In the genomic region with DNA sequence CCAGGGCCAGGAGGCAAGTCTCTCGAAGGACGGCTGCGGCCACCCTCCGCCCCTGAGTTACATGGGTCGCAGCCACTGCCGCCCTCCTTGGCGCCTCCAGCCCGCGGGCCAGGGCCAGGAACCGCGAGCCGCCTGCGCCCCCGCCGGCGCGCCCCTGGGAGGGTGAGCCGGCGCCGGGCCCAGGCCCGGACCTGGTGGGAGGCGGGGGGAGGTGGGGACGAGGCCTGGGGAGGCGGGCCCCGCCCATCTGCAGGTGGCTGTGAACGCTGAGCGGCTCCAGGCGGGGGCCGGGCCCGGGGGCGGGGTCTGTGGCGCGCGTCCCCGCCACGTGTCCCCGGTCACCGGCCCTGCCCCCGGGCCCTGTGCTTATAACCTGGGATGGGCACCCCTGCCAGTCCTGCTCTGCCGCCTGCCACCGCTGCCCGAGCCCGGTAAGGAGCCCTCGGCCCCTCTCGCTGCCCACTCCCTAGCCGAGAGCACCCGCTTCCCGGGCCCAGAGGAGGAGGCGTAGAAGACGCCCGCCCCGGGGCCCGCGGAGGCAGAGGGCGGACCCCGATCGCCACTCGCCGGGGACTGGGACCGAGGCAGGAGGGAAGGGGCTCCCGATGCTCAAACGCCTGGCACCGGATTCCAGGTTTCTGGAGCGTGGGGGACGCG, we compare ENCODE assay signal across 8 cellular contexts. TPM values are rescaled to one million over a fixed set of nuclear protein-coding genes. Genes with fewer than 3 reads are reported as not detected.
A peak's percentile ranks its signal among the peaks of the same experiment; 100 is the strongest.
DNase-seq lines count a peak whose midpoint lies in the region; ATAC-seq, FAIRE-seq and TF ChIP-seq lines count a peak whose summit lies in the region.

A gene (plus strand): TSS at position 397 of the 657 bp plus-strand sequence. CDS start 7,268 bp downstream, outside the sequence.

- no peaks in the 10 kb centered on the region for H3K9me2 ChIP-seq in GM23338 (ENCODE audit: insufficient read depth)

- H3K9me3 Mint-ChIP-seq in GM23338 (peaks cover 16% of the 10 kb centered on the region), progenitor cell of endocrine pancreas (ENCODE audit: low read depth) (peaks cover 9% of the 10 kb centered on the region)
- H3K9me3 Mint-ChIP-seq in activated naive CD4-positive, alpha-beta T cell treated with anti-CD3 and anti-CD28 coated beads for 36 hours, result peaks cover 11% of the 10 kb centered on the region

- H3K27me3 ChIP-seq in GM23338 (ENCODE audit: insufficient read depth) (peaks cover 30% of the 10 kb centered on the region), cardiac muscle cell (no peaks in the 10 kb centered on the region)

- peak; percentile 87 for DNase-seq in GM23338 (ENCODE audit: low spot score)
- DNase-seq in NCI-H774 (lab: John Stamatoyannopoulos, UW), result peak; percentile 78
- peak; percentile 47 for DNase-seq in activated naive CD4-positive, alpha-beta T cell treated with anti-CD3 and anti-CD28 coated beads for 36 hours
- DNase-seq in cardiac muscle cell (ENCODE audit: low read depth in 1 of 2, low spot score in 1 of 2), result peak; percentile 56 to 81
- peak; percentile 39 for DNase-seq in progenitor cell of endocrine pancreas (ENCODE audit: low spot score, unreplicated experiment)
- DNase-seq in GF-D8 (lab: John Stamatoyannopoulos, UW), result no peak
- DNase-seq in GM12891 (ENCODE audit: insufficient read length, low spot score), result no peak

- no peaks in the 10 kb centered on the region; the same call in 1 of the 2 replicates for H3K79me2 ChIP-seq in GM23338 (replicated peaks; ENCODE audit: insufficient read depth)

- no peak for FAIRE-seq in GM12891 (lab: Jason Lieb, UNC)

- H3K4me2 ChIP-seq in GM23338, result peak within 1 kb of the TSS; percentile 96

- H3K4me1 ChIP-seq in GM23338 (ENCODE audit: insufficient read depth) (peaks cover 35% of the 10 kb centered on the region), cardiac muscle cell (ENCODE audit: low read depth) (peaks cover 19% of the 10 kb centered on the region)

- H3K4me1 Mint-ChIP-seq in GM23338, result peaks cover 38% of the 10 kb centered on the region
- peaks cover 16% of the 10 kb centered on the region for H3K4me1 Mint-ChIP-seq in activated naive CD4-positive, alpha-beta T cell treated with anti-CD3 and anti-CD28 coated beads for 36 hours (ENCODE audit: low read depth)
- peaks cover 1% of the 10 kb centered on the region for H3K4me1 Mint-ChIP-seq in progenitor cell of endocrine pancreas (ENCODE audit: low read depth)

- no peak for TF ChIP-seq POLR2A in GM12891 (IDR thresholded peaks at IDR 0.05; ENCODE audit: low read depth, low read length)

- H3K36me3 ChIP-seq in GM23338 (ENCODE audit: insufficient read depth) (peaks cover 7% of the 10 kb centered on the region; the same call in 1 of the 2 replicates), cardiac muscle cell (no peaks in the 10 kb centered on the region)

- intact Hi-C loops in activated naive CD4-positive, alpha-beta T cell treated with anti-CD3 and anti-CD28 coated beads for 36 hours (cut with micrococcal nuclease), result no loop called here

- H3K4me3 Mint-ChIP-seq in GM23338 (peak within 1 kb of the TSS; percentile 76), progenitor cell of endocrine pancreas (ENCODE audit: low read depth) (peak within 1 kb of the TSS; percentile 58)
- peak within 1 kb of the TSS; percentile 55 for H3K4me3 Mint-ChIP-seq in activated naive CD4-positive, alpha-beta T cell treated with anti-CD3 and anti-CD28 coated beads for 36 hours

- H3K27ac Mint-ChIP-seq in GM23338, result peak within 1 kb of the TSS; percentile 84; the same call in 1 of the 2 replicates
- no peak within 1 kb of the TSS for H3K27ac Mint-ChIP-seq in activated naive CD4-positive, alpha-beta T cell treated with anti-CD3 and anti-CD28 coated beads for 36 hours
- H3K27ac Mint-ChIP-seq in progenitor cell of endocrine pancreas, result no peak within 1 kb of the TSS

- peaks cover 8% of the 10 kb centered on the region; the same call in 1 of the 2 replicates for H3F3A ChIP-seq in GM23338 (replicated peaks; ENCODE audit: low read depth)

- no peaks in the 10 kb centered on the region for H3K9me3 ChIP-seq in cardiac muscle cell (ENCODE audit: low read depth)

- TF ChIP-seq CTCF in GM23338 (conservative IDR thresholded peaks at IDR 0.05; ENCODE audit: low read depth in 2 of 2) (no peak), cardiac muscle cell (IDR thresholded peaks at IDR 0.05; ENCODE audit: low read depth, low read length) (no peak), progenitor cell of endocrine pancreas (IDR thresholded peaks at IDR 0.05; ENCODE audit: unreplicated experiment) (no peak)

- H3K4me3 ChIP-seq in GM23338 (peak within 1 kb of the TSS; percentile 85), cardiac muscle cell (peak within 1 kb of the TSS; percentile 34)

- no peaks in the 10 kb centered on the region; the same call in 1 of the 2 replicates for H4K20me1 ChIP-seq in GM23338 (replicated peaks; ENCODE audit: insufficient read depth)

- H3K27me3 Mint-ChIP-seq in GM23338 (ENCODE audit: insufficient read depth, low read depth, poor library complexity) (peaks cover 39% of the 10 kb centered on the region), progenitor cell of endocrine pancreas (peaks cover 36% of the 10 kb centered on the region)
- H3K27me3 Mint-ChIP-seq in activated naive CD4-positive, alpha-beta T cell treated with anti-CD3 and anti-CD28 coated beads for 36 hours (ENCODE audit: low read depth), result peaks cover 30% of the 10 kb centered on the region

- CTCF ChIA-PET in activated naive CD4-positive, alpha-beta T cell treated with anti-CD3 and anti-CD28 coated beads for 36 hours (lab: Charles Lee), result no interaction called here

- peak; percentile 61 for ATAC-seq in GM23338
- ATAC-seq in GM21717 (IDR thresholded peaks at IDR 0.05; ENCODE audit: unreplicated experiment), result no peak

- peak within 1 kb of the TSS; percentile 96 for H2AFZ ChIP-seq in GM23338

- H3K36me3 Mint-ChIP-seq in GM23338 (ENCODE audit: low read depth), result peaks cover 30% of the 10 kb centered on the region
- peaks cover 2% of the 10 kb centered on the region for H3K36me3 Mint-ChIP-seq in activated naive CD4-positive, alpha-beta T cell treated with anti-CD3 and anti-CD28 coated beads for 36 hours (ENCODE audit: low read depth)
- H3K36me3 Mint-ChIP-seq in progenitor cell of endocrine pancreas (ENCODE audit: insufficient read depth), result peaks cover 1% of the 10 kb centered on the region

- H3K27ac ChIP-seq in GM23338 (ENCODE audit: low read depth) (no peak within 1 kb of the TSS), cardiac muscle cell (no peak within 1 kb of the TSS)

TF ChIP-seq in GM23338, 12 proteins besides CTCF, POLR2A, EP300 and RAD21:
- peak; percentile 57 for TF ChIP-seq POLR2AphosphoS5 (IDR thresholded peaks at IDR 0.05; ENCODE audit: low read depth)
- no peak for TF ChIP-seq EZH2 (IDR thresholded peaks at IDR 0.05; ENCODE audit: low read depth, unreplicated experiment)

TF ChIP-seq in GM12891, 5 proteins besides CTCF, POLR2A, EP300 and RAD21:
- TF ChIP-seq TAF1 (IDR thresholded peaks at IDR 0.05; ENCODE audit: low read depth, low read length), result no peak
- no peak for TF ChIP-seq SPI1 (IDR thresholded peaks at IDR 0.05; ENCODE audit: low read depth, low read length)
- TF ChIP-seq POLR2AphosphoS5 (IDR thresholded peaks at IDR 0.05; ENCODE audit: low read depth, low read length), result no peak
- TF ChIP-seq PAX5 (IDR thresholded peaks at IDR 0.05; ENCODE audit: insufficient read depth, low read length, severe bottlenecking), result no peak
- TF ChIP-seq POU2F2 (IDR thresholded peaks at IDR 0.05; ENCODE audit: low read depth, low read length), result no peak

RNA-seq across cellular contexts. Expression of the gene that starts here (rescaled TPM):
- total RNA-seq in GM23338 (2014; rRNA removed; shearing (Covaris generic)), result 98.1 and 103 TPM in 2 replicates
- polyA plus RNA-seq in GM23338 (2016; fragmentation: Nextera tagmentation; extraction: Ambion mirVana) (65.8 and 72.5 TPM in 2 replicates), cardiac muscle cell (59.3 and 67.5 TPM in 2 replicates)
- total RNA-seq in activated naive CD4-positive, alpha-beta T cell treated with anti-CD3 and anti-CD28 coated beads for 36 hours, result 10 to 100 TPM; 12.4 to 14.3 TPM
- total RNA-seq in cardiac muscle cell (83.8 and 89.8 TPM in 2 replicates), progenitor cell of endocrine pancreas (6.5 and 7.7 TPM in 2 replicates)
- 1.1 TPM for polyA plus RNA-seq in GM12891 (2012; ENCODE audit: low read depth, missing spikeins)

Comparison
In these comparisons a context has a peak if more than half of its experiments do, and no peak if none do; other contexts are left out.
1. DNase-seq: peak in GM23338 (single experiment), NCI-H774 (single experiment), activated naive CD4-positive, alpha-beta T cell treated with anti-CD3 and anti-CD28 coated beads for 36 hours (single experiment), cardiac muscle cell (2 of 2) and progenitor cell of endocrine pancreas (single experiment); none in GF-D8 (single experiment) and GM12891 (single experiment).
2. Peak in every context shown above with its lines, with median percentiles within 50 percentile points of each other: H3K4me3 Mint-ChIP-seq.